In the genomic region with DNA sequence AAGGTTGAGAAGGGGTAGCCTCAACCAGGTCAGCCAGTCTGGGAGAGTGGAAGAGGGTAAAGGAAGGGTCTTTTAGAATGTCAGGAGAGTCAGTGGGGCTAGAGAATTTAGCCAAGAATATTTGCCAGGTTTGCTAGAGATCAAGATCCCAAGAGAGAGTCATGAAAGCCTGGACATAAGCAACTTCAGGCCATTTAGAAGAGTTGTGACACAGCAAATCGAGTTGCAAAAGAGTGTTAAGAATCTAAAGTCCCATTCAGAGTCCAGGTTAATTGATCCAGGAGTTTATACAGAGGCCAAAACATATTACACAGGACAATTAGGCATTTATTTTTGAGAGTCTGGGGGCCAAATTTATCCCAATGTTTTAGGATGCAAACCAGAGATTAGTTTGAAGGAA, we compare ENCODE assay signal across 7 cellular contexts.
"Had no signal": no experiment of that assay in that cellular context is flagged by ENCODE, and none has a peak within 500 bp of the region (broad histone marks: within the 10 kb centered on the region; RNA-seq: fewer than 3 reads in every experiment).

No MANE protein-coding gene starts in this region.

- H3K27ac ChIP-seq: HL-60 had no signal

- H3K4me3 ChIP-seq: GM23338, K562 had no signal

- H3K27ac Mint-ChIP-seq: GM23338, H9 had no signal

- DNase-seq: H9, HCEC 1CT, IMR-90, KG1 had no signal

- H3K4me2 ChIP-seq: GM23338 had no signal

- ATAC-seq: GM23338, K562 had no signal

- H3K4me1 Mint-ChIP-seq: GM23338, H9 had no signal

- H3K4me3 Mint-ChIP-seq: GM23338, H9 had no signal
